In genomic region chr14:83291716-83292115, GRCh38 we compare ENCODE assay signal across 20 cellular contexts.
"Had no signal": no experiment of that assay in that cellular context is flagged by ENCODE, and none has a peak within 500 bp of the region (broad histone marks: within the 10 kb centered on the region; RNA-seq: fewer than 3 reads in every experiment).

No MANE protein-coding gene starts in this region.

- H3K4me2 ChIP-seq: hepatocyte had no signal

- H3K4me1 ChIP-seq: ascending aorta, esophagus squamous epithelium, foreskin keratinocyte, lower lobe of right lung, right lobe of liver, stomach had no signal

- H3K79me2 ChIP-seq: hepatocyte had no signal

- H3K9me3 ChIP-seq: ascending aorta, esophagus squamous epithelium, lower lobe of right lung, pancreas, right lobe of liver, stomach had no signal

- ATAC-seq: activated CD8-positive, alpha-beta T cell treated with anti-CD3 and anti-CD28 coated beads for 36 hours; activated T-helper 17 cell treated with anti-CD3 and anti-CD28 coated beads, Interleukin-2, amount 50 U/mL, for 72 hours; foreskin keratinocyte; lower lobe of right lung; natural killer cell; pancreas; right lobe of liver; stimulated activated effector memory CD8-positive, alpha-beta T cell treated with anti-CD3 and anti-CD28 coated beads, Interleukin-12 subunit alpha, Interleukin-12 subunit beta, amount 100 ng/mL, for 72 hours had no signal

- DNase-seq: activated CD4-positive, alpha-beta T cell treated with anti-CD3 and anti-CD28 coated beads, Interleukin-2, amount 10 ng/mL, durations not matched to agents 24 days and 14 days; activated CD4-positive, CD25-positive, alpha-beta regulatory T cell; activated CD8-positive, alpha-beta T cell treated with anti-CD3 and anti-CD28 coated beads for 36 hours; activated naive CD4-positive, alpha-beta T cell treated with Interleukin-2 at 50 U/mL for 16 hours; activated T-cell treated with anti-CD3 and anti-CD28 coated beads, Interleukin-2, amount 50 U/mL, for 1 hour; cerebellar nuclear complex; effector CD8-positive, alpha-beta T cell; esophagus squamous epithelium; lower lobe of right lung; natural killer cell; pancreas; right lobe of liver; stimulated activated CD4-positive, alpha-beta T cell treated with anti-CD3 and anti-CD28 coated beads, Interleukin-4, amount 100 ng/mL, for 24 hours; stomach; T1000 had no signal

- H3K27me3 ChIP-seq: ascending aorta, esophagus squamous epithelium, foreskin keratinocyte, hepatocyte, pancreas, right lobe of liver, stomach had no signal

- H3K4me3 ChIP-seq: ascending aorta, esophagus squamous epithelium, hepatocyte, lower lobe of right lung, pancreas, right lobe of liver, stomach had no signal

- H3K36me3 ChIP-seq: ascending aorta, esophagus squamous epithelium, lower lobe of right lung, pancreas, right lobe of liver, stomach had no signal

- H3K27ac ChIP-seq: ascending aorta, esophagus squamous epithelium, foreskin keratinocyte, hepatocyte, lower lobe of right lung, pancreas, right lobe of liver, stomach had no signal

- H2AFZ ChIP-seq: hepatocyte had no signal
